Comparison of ENCODE assay signal across 2 cellular contexts in the genomic region with DNA sequence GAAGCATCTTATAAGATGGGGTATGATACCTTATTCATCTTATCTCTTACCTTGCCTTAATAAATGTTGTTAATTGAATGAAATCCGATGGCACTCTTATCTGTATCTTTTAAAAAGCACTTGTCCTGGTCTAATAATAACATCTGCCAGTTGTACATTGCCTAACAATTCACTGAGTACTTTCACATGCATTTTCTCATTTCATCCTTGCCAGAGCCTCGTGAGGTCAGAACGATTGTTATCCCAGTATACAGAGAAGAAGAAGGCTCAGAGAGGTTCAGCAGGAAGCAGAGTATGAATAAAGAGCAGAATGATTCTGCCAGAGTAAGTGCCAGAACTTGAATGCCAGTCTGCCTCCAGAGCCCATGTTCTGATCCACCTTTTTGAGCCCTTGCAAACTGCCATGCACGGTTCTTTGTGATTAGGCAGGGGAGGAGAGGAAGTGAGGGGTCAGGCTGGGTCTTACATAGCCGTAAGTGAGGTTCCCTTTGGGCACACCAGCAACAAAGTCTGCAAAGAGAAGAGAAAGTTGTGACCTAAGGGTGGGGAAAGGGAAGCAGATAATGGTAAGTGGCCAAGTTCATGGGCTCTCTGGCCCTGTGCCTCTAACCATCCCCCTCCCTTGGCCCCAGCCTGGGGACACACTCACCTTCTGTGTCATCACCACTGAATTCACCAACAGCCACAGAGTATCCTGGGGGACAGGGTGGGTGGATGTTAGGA.
TF ChIP-seq lines count a peak whose summit lies in the region.

No MANE protein-coding gene starts in this region.

TF ChIP-seq in SK-N-SH, 30 proteins besides CTCF, POLR2A, EP300 and RAD21 (continued from another document):
- TF ChIP-seq MXI1 (IDR thresholded peaks at IDR 0.05; ENCODE audit: low read depth, low read length) (no peak), RCOR1 (IDR thresholded peaks at IDR 0.05; ENCODE audit: low read length) (peak; percentile 13; the same call in 1 of the 2 replicates), EZH2phosphoT487 (IDR thresholded peaks at IDR 0.05; ENCODE audit: borderline replicate concordance, low read depth) (no peak), NRF1 (IDR thresholded peaks at IDR 0.05; ENCODE audit: low read depth, low read length) (no peak), TAF1 (IDR thresholded peaks at IDR 0.05; ENCODE audit: borderline replicate concordance, low read depth, low read length) (no peak), GATA2 (CRISPR knock-in tag; IDR thresholded peaks at IDR 0.05) (peak; percentile 17; the same call in 1 of the 2 replicates)

TF ChIP-seq in SK-N-SH treated with all-trans-retinoic acid at 6 μM for 48 hours, 23 proteins besides CTCF, POLR2A, EP300 and RAD21 (continued from another document):
- no peak for TF ChIP-seq TSHZ2 (CRISPR knock-in tag; IDR thresholded peaks at IDR 0.05)
- no peak for TF ChIP-seq ARNTL (CRISPR knock-in tag; IDR thresholded peaks at IDR 0.05; ENCODE audit: borderline replicate concordance, low read depth)
- no peak for TF ChIP-seq SNAI2 (CRISPR knock-in tag; IDR thresholded peaks at IDR 0.05)
- TF ChIP-seq TOX (CRISPR knock-in tag; IDR thresholded peaks at IDR 0.05; ENCODE audit: borderline replicate concordance), result no peak
- no peak for TF ChIP-seq ZFP30 (CRISPR knock-in tag; IDR thresholded peaks at IDR 0.05)
- TF ChIP-seq OSR1 (CRISPR knock-in tag; IDR thresholded peaks at IDR 0.05), result no peak
- no peak for TF ChIP-seq ZNF565 (CRISPR knock-in tag; conservative IDR thresholded peaks at IDR 0.05; ENCODE audit: low read depth)
- TF ChIP-seq TCF4 (CRISPR knock-in tag; IDR thresholded peaks at IDR 0.05; ENCODE audit: borderline replicate concordance), result no peak
- TF ChIP-seq ZNF8 (CRISPR knock-in tag; IDR thresholded peaks at IDR 0.05), result no peak
- TF ChIP-seq GLIS3 (CRISPR knock-in tag; IDR thresholded peaks at IDR 0.05), result no peak
- TF ChIP-seq RARB (CRISPR knock-in tag; IDR thresholded peaks at IDR 0.05), result no peak
- no peak for TF ChIP-seq CSDC2 (CRISPR knock-in tag; IDR thresholded peaks at IDR 0.05)
- TF ChIP-seq ESRRG (CRISPR knock-in tag; IDR thresholded peaks at IDR 0.05), result no peak
TF ChIP-seq in SK-N-SH treated with all-trans-retinoic acid at 6 μM for 48 hours: peak in this region for 0.
